16 cellular contexts compared by ENCODE assay signal in the genomic region with DNA sequence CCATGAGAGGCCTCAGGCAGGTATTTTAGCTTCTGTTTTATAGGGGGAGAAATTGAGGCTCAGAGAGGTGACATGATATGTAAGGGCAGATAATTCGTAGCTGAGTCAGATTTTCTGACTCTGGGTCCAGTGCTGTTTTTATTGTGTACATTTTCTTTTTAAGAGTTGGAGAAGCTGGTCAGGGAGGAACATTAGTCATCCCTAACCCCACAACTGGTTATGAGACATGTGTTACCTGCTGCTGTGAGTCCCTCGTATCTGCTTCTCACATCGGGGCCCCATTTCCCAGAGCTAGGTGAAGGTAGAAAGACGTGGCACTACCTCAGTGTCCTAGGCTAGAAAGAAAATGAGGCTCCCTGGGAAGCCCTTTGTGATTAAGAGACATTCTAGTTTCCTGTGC. TPM values are rescaled to one million over a fixed set of nuclear protein-coding genes. Genes with fewer than 3 reads are reported as not detected.
A peak's percentile ranks its signal among the peaks of the same experiment; 100 is the strongest.
DNase-seq lines count a peak whose midpoint lies in the region; ATAC-seq and TF ChIP-seq lines count a peak whose summit lies in the region.
"Had no signal": no experiment of that assay in that cellular context is flagged by ENCODE, and none has a peak within 500 bp of the region (broad histone marks: within the 10 kb centered on the region; RNA-seq: fewer than 3 reads in every experiment).

No MANE protein-coding gene starts in this region.

- peak; percentile 15 for DNase-seq in stimulated activated CD4-positive, alpha-beta T cell treated with anti-CD3 and anti-CD28 coated beads, Interleukin-15, amount 100 ng/mL, for 24 hours
- DNase-seq in stimulated activated CD4-positive, alpha-beta T cell treated with anti-CD3 and anti-CD28 coated beads, Interleukin-4, amount 100 ng/mL, for 1 hour: no peak
- DNase-seq in RPMI7951 (ENCODE audit: low read depth): peak; percentile 64
- peak; percentile 33 for DNase-seq in fibroblast of pulmonary artery (ENCODE audit: low read depth)
- no peak for DNase-seq in stimulated activated naive CD8-positive, alpha-beta T cell treated with anti-CD3 and anti-CD28 coated beads, Interleukin-15, Interleukin-2, amounts not matched to agents 100 U/mL and 50 U/mL, for 24 hours
- DNase-seq in sciatic nerve (ENCODE audit: low spot score): no peak
- DNase-seq: amniotic stem cell; H9; heart left ventricle; MV-4-11; naive thymus-derived CD8-positive, alpha-beta T cell; sigmoid colon had no signal

- ATAC-seq in stimulated activated naive CD8-positive, alpha-beta T cell treated with anti-CD3 and anti-CD28 coated beads, Interleukin-15, Interleukin-2, amounts not matched to agents 100 U/mL and 50 U/mL, for 24 hours: peak; percentile 30
- ATAC-seq in sciatic nerve: no peak
- no peak for ATAC-seq in GM19397 (IDR thresholded peaks at IDR 0.05; ENCODE audit: unreplicated experiment)
- no peak for ATAC-seq in GM18907 (IDR thresholded peaks at IDR 0.05; ENCODE audit: unreplicated experiment)
- ATAC-seq: heart left ventricle; left lobe of liver; naive thymus-derived CD8-positive, alpha-beta T cell had no signal

- intact Hi-C loops in sciatic nerve (cut with DNase I): no loop called here

- TF ChIP-seq CTCF in fibroblast of pulmonary artery (IDR thresholded peaks at IDR 0.05; ENCODE audit: low read length, missing control alignments): no peak

- no peak overlapping the region for H3K4me3 ChIP-seq in fibroblast of pulmonary artery (replicated peaks; ENCODE audit: low read depth, low read length)
- H3K4me3 ChIP-seq: heart left ventricle, sigmoid colon, suprapubic skin had no signal

RNA-seq across cellular contexts. Expression of a gene that starts 28.6 kb away (rescaled TPM):
- 0.12 TPM in 1 of 2 replicates, not detected in the other for total RNA-seq in RPMI7951 (2014; rRNA removed; shearing (Covaris generic))
- total RNA-seq in sciatic nerve: 54.4 TPM
- total RNA-seq: naive thymus-derived CD8-positive, alpha-beta T cell had no signal

Comparison
In these comparisons a context has a peak if more than half of its experiments do, and no peak if none do; other contexts are left out.
1. DNase-seq: peak in stimulated activated CD4-positive, alpha-beta T cell treated with anti-CD3 and anti-CD28 coated beads, Interleukin-15, amount 100 ng/mL, for 24 hours (single experiment), RPMI7951 (single experiment) and fibroblast of pulmonary artery (single experiment); none in stimulated activated CD4-positive, alpha-beta T cell treated with anti-CD3 and anti-CD28 coated beads, Interleukin-4, amount 100 ng/mL, for 1 hour (single experiment), stimulated activated naive CD8-positive, alpha-beta T cell treated with anti-CD3 and anti-CD28 coated beads, Interleukin-15, Interleukin-2, amounts not matched to agents 100 U/mL and 50 U/mL, for 24 hours (single experiment) and sciatic nerve (single experiment).
2. RNA of a gene that starts 28.6 kb away (total RNA-seq): 54.4 TPM in sciatic nerve (single experiment); 0.12 TPM in RPMI7951; every median in the first group is over 10 times any median in the second.